ENCODE assay signal across 9 cellular contexts in the genomic region with DNA sequence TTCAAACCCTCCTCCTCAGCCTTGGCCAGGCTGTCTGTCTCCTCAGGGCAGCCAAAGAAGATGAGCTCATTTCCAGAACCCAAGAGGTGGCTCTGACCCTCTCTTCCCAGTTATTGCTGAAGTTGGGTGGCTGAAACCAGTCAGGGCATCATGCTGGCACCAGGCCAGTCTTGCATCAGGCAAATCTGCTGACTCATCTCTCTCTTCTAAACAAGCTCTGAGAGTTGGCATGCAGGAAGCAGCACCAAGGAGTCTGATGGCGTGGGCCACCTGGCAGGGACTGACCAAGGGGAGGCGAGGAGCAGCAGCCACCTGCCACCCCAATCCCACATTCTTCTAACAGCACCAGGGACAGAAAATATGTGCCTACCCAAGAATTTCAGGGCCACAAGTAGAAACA.
A peak's percentile ranks its signal among the peaks of the same experiment; 100 is the strongest.
DNase-seq lines count a peak whose midpoint lies in the region; ATAC-seq and TF ChIP-seq lines count a peak whose summit lies in the region.
"Had no signal": no experiment of that assay in that cellular context is flagged by ENCODE, and none has a peak within 500 bp of the region (broad histone marks: within the 10 kb centered on the region; RNA-seq: fewer than 3 reads in every experiment).

No MANE protein-coding gene starts in this region.

- H3K27me3 Mint-ChIP-seq in HFFc6 (ENCODE audit: insufficient read depth), result peaks cover 9% of the 10 kb centered on the region

- no peak overlapping the region for H3K27ac Mint-ChIP-seq in HFFc6

- DNase-seq in HPDE6-E6E7 (ENCODE audit: extremely low spot score) (peak; percentile 75), SJCRH30 (peak; percentile 26 to 27), islet precursor cell (peak; percentile 29), GF-D8 (lab: John Stamatoyannopoulos, UW) (no peak), HFFc6 (no peak)

- H3K9me3 Mint-ChIP-seq in HFFc6, result no peaks in the 10 kb centered on the region

- H3K4me3 Mint-ChIP-seq in HFFc6, result no peak overlapping the region

- peaks cover 9% of the 10 kb centered on the region for H3K4me1 ChIP-seq in SJCRH30
- H3K4me1 ChIP-seq: tibial nerve had no signal

- no peaks in the 10 kb centered on the region for H3K4me1 Mint-ChIP-seq in HFFc6 (ENCODE audit: low read depth)

- H3K9me3 ChIP-seq in SJCRH30 (replicated peaks), result no peaks in the 10 kb centered on the region
- H3K9me3 ChIP-seq: tibial nerve had no signal

- TF ChIP-seq CTCF in C4-2B (conservative IDR thresholded peaks at IDR 0.05) (no peak), HFFc6 (IDR thresholded peaks at IDR 0.05) (no peak)

- H3K27ac ChIP-seq in C4-2B (peak overlapping the region; percentile 43), SJCRH30 (no peak overlapping the region)
- H3K27ac ChIP-seq: tibial nerve had no signal

- H3K27me3 ChIP-seq in SJCRH30, result no peaks in the 10 kb centered on the region
- H3K27me3 ChIP-seq: tibial nerve had no signal

- H3K36me3 Mint-ChIP-seq in HFFc6 (ENCODE audit: low read depth), result no peaks in the 10 kb centered on the region

- no peak overlapping the region for H3K4me3 ChIP-seq in SJCRH30
- H3K4me3 ChIP-seq: tibial nerve had no signal

- ATAC-seq in GM18502 (IDR thresholded peaks at IDR 0.05; ENCODE audit: poor library complexity, unreplicated experiment), result no peak
- ATAC-seq in HG03196 (IDR thresholded peaks at IDR 0.05; ENCODE audit: unreplicated experiment), result no peak

- H3K36me3 ChIP-seq in SJCRH30, result no peaks in the 10 kb centered on the region
- H3K36me3 ChIP-seq: tibial nerve had no signal

Comparison
In these comparisons a context has a peak if more than half of its experiments do, and no peak if none do; other contexts are left out.
1. DNase-seq: peak in HPDE6-E6E7 (single experiment), SJCRH30 (2 of 2) and islet precursor cell (single experiment); none in GF-D8 (single experiment) and HFFc6 (single experiment).